11 cellular contexts compared by ENCODE assay signal in genomic region chr10:49362596-49363260, GRCh38.
DNase-seq lines count a peak whose midpoint lies in the region; ATAC-seq lines count a peak whose summit lies in the region.
"Had no signal": no experiment of that assay in that cellular context is flagged by ENCODE, and none has a peak within 500 bp of the region (broad histone marks: within the 10 kb centered on the region; RNA-seq: fewer than 3 reads in every experiment).

No MANE protein-coding gene starts in this region.

- H3K4me3 Mint-ChIP-seq in dendritic cell treated with granulocyte-macrophage colony-stimulating factor and Interleukin-4, amounts not matched to agents 40 ng/mL and 50 ng/mL, for 4 days = peak overlapping the region; percentile 53
- no peak overlapping the region for H3K4me3 Mint-ChIP-seq in activated naive CD4-positive, alpha-beta T cell treated with anti-CD3 and anti-CD28 coated beads, Interleukin-2, amount 10 ng/mL, durations not matched to agents 7 days and 5 days
- H3K4me3 Mint-ChIP-seq: T-cell had no signal

- H3K36me3 Mint-ChIP-seq in dendritic cell treated with granulocyte-macrophage colony-stimulating factor and Interleukin-4, amounts not matched to agents 40 ng/mL and 50 ng/mL, for 4 days (ENCODE audit: low read depth) = no peaks in the 10 kb centered on the region
- H3K36me3 Mint-ChIP-seq in activated naive CD4-positive, alpha-beta T cell treated with anti-CD3 and anti-CD28 coated beads, Interleukin-2, amount 10 ng/mL, durations not matched to agents 7 days and 5 days = no peaks in the 10 kb centered on the region
- H3K36me3 Mint-ChIP-seq: T-cell had no signal

- H3K27ac Mint-ChIP-seq in dendritic cell treated with granulocyte-macrophage colony-stimulating factor and Interleukin-4, amounts not matched to agents 40 ng/mL and 50 ng/mL, for 4 days = peak overlapping the region; percentile 94
- no peak overlapping the region for H3K27ac Mint-ChIP-seq in activated naive CD4-positive, alpha-beta T cell treated with anti-CD3 and anti-CD28 coated beads, Interleukin-2, amount 10 ng/mL, durations not matched to agents 7 days and 5 days
- H3K27ac Mint-ChIP-seq: T-cell had no signal

- peaks cover 18% of the 10 kb centered on the region for H3K27me3 Mint-ChIP-seq in dendritic cell treated with granulocyte-macrophage colony-stimulating factor and Interleukin-4, amounts not matched to agents 40 ng/mL and 50 ng/mL, for 4 days
- H3K27me3 Mint-ChIP-seq in activated naive CD4-positive, alpha-beta T cell treated with anti-CD3 and anti-CD28 coated beads, Interleukin-2, amount 10 ng/mL, durations not matched to agents 7 days and 5 days = peaks cover 13% of the 10 kb centered on the region

- peak; percentile 71 for DNase-seq in DMS53 (lab: John Stamatoyannopoulos, UW)
- DNase-seq in COLO668 (lab: John Stamatoyannopoulos, UW; ENCODE audit: unreplicated experiment) = no peak
- no peak for DNase-seq in activated naive CD4-positive, alpha-beta T cell treated with anti-CD3 and anti-CD28 coated beads, Interleukin-2, amount 10 ng/mL, durations not matched to agents 7 days and 5 days
- DNase-seq in activated CD4-positive, alpha-beta T cell treated with anti-CD3 and anti-CD28 coated beads for 1 hour = no peak
- DNase-seq in dedifferentiated amniotic fluid mesenchymal stem cell (ENCODE audit: extremely low spot score) = no peak
- DNase-seq: C1 segment of cervical spinal cord, IMR-90, T-cell had no signal

- H3K4me1 Mint-ChIP-seq in dendritic cell treated with granulocyte-macrophage colony-stimulating factor and Interleukin-4, amounts not matched to agents 40 ng/mL and 50 ng/mL, for 4 days (ENCODE audit: low read depth) = peaks cover 76% of the 10 kb centered on the region
- H3K4me1 Mint-ChIP-seq in activated naive CD4-positive, alpha-beta T cell treated with anti-CD3 and anti-CD28 coated beads, Interleukin-2, amount 10 ng/mL, durations not matched to agents 7 days and 5 days = no peaks in the 10 kb centered on the region
- H3K4me1 Mint-ChIP-seq: T-cell had no signal

- CTCF ChIA-PET in activated naive CD4-positive, alpha-beta T cell treated with anti-CD3 and anti-CD28 coated beads, Interleukin-2, amount 10 ng/mL, durations not matched to agents 7 days and 5 days (lab: Charles Lee) = no interaction called here

- ATAC-seq in GM19467 (IDR thresholded peaks at IDR 0.05; ENCODE audit: unreplicated experiment) (peak; percentile 83), HG03139 (IDR thresholded peaks at IDR 0.05; ENCODE audit: unreplicated experiment) (peak; percentile 79)
- ATAC-seq: T-cell had no signal

- intact Hi-C loops in dendritic cell treated with granulocyte-macrophage colony-stimulating factor and Interleukin-4, amounts not matched to agents 40 ng/mL and 50 ng/mL, for 4 days (cut with micrococcal nuclease) = loop anchor here (5.0 kb wide), 4 partner anchors 35 to 185 kb away; partner anchors contain the start of gene DRGX

- no peaks in the 10 kb centered on the region for H3K9me3 Mint-ChIP-seq in dendritic cell treated with granulocyte-macrophage colony-stimulating factor and Interleukin-4, amounts not matched to agents 40 ng/mL and 50 ng/mL, for 4 days
- H3K9me3 Mint-ChIP-seq in activated naive CD4-positive, alpha-beta T cell treated with anti-CD3 and anti-CD28 coated beads, Interleukin-2, amount 10 ng/mL, durations not matched to agents 7 days and 5 days = no peaks in the 10 kb centered on the region
- H3K9me3 Mint-ChIP-seq: T-cell had no signal
